8 cellular contexts compared by ENCODE assay signal in genomic region chr3:40718681-40719080, GRCh38.
DNase-seq lines count a peak whose midpoint lies in the region; ATAC-seq and TF ChIP-seq lines count a peak whose summit lies in the region.

No MANE protein-coding gene starts in this region.

- H3K9me3 Mint-ChIP-seq in activated B cell treated with CpG ODN at 0.5 μM for 24 hours, result no peaks in the 10 kb centered on the region
- no peaks in the 10 kb centered on the region for H3K9me3 Mint-ChIP-seq in activated T-cell treated with anti-CD3 and anti-CD28 coated beads, Interleukin-2, amount 50 U/mL, for 24 hours
- peaks cover 0 to 4% (median 0%) of the 10 kb centered on the region in 5 donors for H3K9me3 Mint-ChIP-seq in CD8-positive, alpha-beta memory T cell

- no peaks in the 10 kb centered on the region for H3K36me3 Mint-ChIP-seq in activated B cell treated with CpG ODN at 0.5 μM for 24 hours (ENCODE audit: low read depth)
- no peaks in the 10 kb centered on the region for H3K36me3 Mint-ChIP-seq in activated T-cell treated with anti-CD3 and anti-CD28 coated beads, Interleukin-2, amount 50 U/mL, for 24 hours (ENCODE audit: low read depth)
- no peaks in the 10 kb centered on the region for H3K36me3 Mint-ChIP-seq in CD8-positive, alpha-beta memory T cell

- H3K4me3 ChIP-seq in CD8-positive, alpha-beta memory T cell (ENCODE audit: low read length), result no peak overlapping the region
- no peak overlapping the region for H3K4me3 ChIP-seq in aorta (ENCODE audit: low read length in 2 of 2)

- ATAC-seq in GM18505 (IDR thresholded peaks at IDR 0.05; ENCODE audit: unreplicated experiment) (peak; percentile 86), GM21447 (IDR thresholded peaks at IDR 0.05; ENCODE audit: unreplicated experiment) (peak; percentile 94), HG03196 (IDR thresholded peaks at IDR 0.05; ENCODE audit: unreplicated experiment) (peak; percentile 85), activated B cell treated with CpG ODN at 0.5 μM for 24 hours (ENCODE audit: low read depth) (peak; percentile 78), aorta (ENCODE audit: low FRiP score) (no peak)

- no peak for TF ChIP-seq CTCF in activated B cell treated with CpG ODN at 0.5 μM for 24 hours (IDR thresholded peaks at IDR 0.05)

- WGBS in aorta, 2 donors, result 90 to 96% methylated on average over 1 of the region's 1 CpG

- H3K4me3 Mint-ChIP-seq in activated B cell treated with CpG ODN at 0.5 μM for 24 hours, result no peak overlapping the region
- no peak overlapping the region for H3K4me3 Mint-ChIP-seq in activated T-cell treated with anti-CD3 and anti-CD28 coated beads, Interleukin-2, amount 50 U/mL, for 24 hours
- no peak overlapping the region for H3K4me3 Mint-ChIP-seq in CD8-positive, alpha-beta memory T cell

- no peaks in the 10 kb centered on the region for H3K4me1 ChIP-seq in CD8-positive, alpha-beta memory T cell (ENCODE audit: insufficient read depth, low read length)
- peaks cover 0 to 4% of the 10 kb centered on the region in 2 donors for H3K4me1 ChIP-seq in aorta (ENCODE audit: control insufficient read depth in 1 of 2, insufficient read depth in 2 of 2, low read length in 2 of 2)

- H3K27ac Mint-ChIP-seq in activated B cell treated with CpG ODN at 0.5 μM for 24 hours, result peak overlapping the region; percentile 80
- H3K27ac Mint-ChIP-seq in activated T-cell treated with anti-CD3 and anti-CD28 coated beads, Interleukin-2, amount 50 U/mL, for 24 hours, result no peak overlapping the region
- H3K27ac Mint-ChIP-seq in CD8-positive, alpha-beta memory T cell, result no peak overlapping the region

- H3K36me3 ChIP-seq in CD8-positive, alpha-beta memory T cell (ENCODE audit: insufficient read depth, low read length), result no peaks in the 10 kb centered on the region
- H3K36me3 ChIP-seq in aorta (ENCODE audit: control insufficient read depth in 1 of 2, insufficient read depth in 2 of 2, low read length in 1 of 2), result no peaks in the 10 kb centered on the region

- no peaks in the 10 kb centered on the region for H3K27me3 Mint-ChIP-seq in activated B cell treated with CpG ODN at 0.5 μM for 24 hours
- peaks cover 19% of the 10 kb centered on the region for H3K27me3 Mint-ChIP-seq in activated T-cell treated with anti-CD3 and anti-CD28 coated beads, Interleukin-2, amount 50 U/mL, for 24 hours
- H3K27me3 Mint-ChIP-seq in CD8-positive, alpha-beta memory T cell, result peaks cover 10 to 14% of the 10 kb centered on the region in 2 donors

- TF ChIP-seq POLR2A in GM18505 (IDR thresholded peaks at IDR 0.05; ENCODE audit: borderline replicate concordance, extremely low read depth, insufficient read depth, insufficient read length), result no peak

- intact Hi-C loops in activated B cell treated with CpG ODN at 0.5 μM for 24 hours (cut with micrococcal nuclease), result loop anchor here (1.0 to 5.0 kb wide), 3 partner anchors 96 to 484 kb away; no protein-coding TSS in a partner anchor
- intact Hi-C loops in aorta (cut with DNase I), result no loop called here

- H3K4me1 Mint-ChIP-seq in activated B cell treated with CpG ODN at 0.5 μM for 24 hours, result peaks cover 45% of the 10 kb centered on the region
- H3K4me1 Mint-ChIP-seq in activated T-cell treated with anti-CD3 and anti-CD28 coated beads, Interleukin-2, amount 50 U/mL, for 24 hours (ENCODE audit: low read depth), result no peaks in the 10 kb centered on the region
- H3K4me1 Mint-ChIP-seq in CD8-positive, alpha-beta memory T cell, result no peaks in the 10 kb centered on the region

- DNase-seq in activated B cell treated with CpG ODN at 0.5 μM for 24 hours (no peak), nucleus accumbens (lab: John Stamatoyannopoulos, UW) (no peak), aorta (no peak)
- no peak for DNase-seq in activated T-cell treated with anti-CD3 and anti-CD28 coated beads, Interleukin-2, amount 50 U/mL, for 24 hours
- no peak for DNase-seq in CD8-positive, alpha-beta memory T cell

- POLR2A ChIA-PET in activated B cell treated with CpG ODN at 0.5 μM for 24 hours (lab: Charles Lee), result interaction anchor here (0.5 to 3.3 kb wide), 3 partner anchors 36 to 1772 kb away, joined by 3 to 11 read pairs (median 3); partner anchors contain the start of gene CTNNB1
- POLR2A ChIA-PET in CD8-positive, alpha-beta memory T cell (lab: Charles Lee), result no interaction called here

- no peak overlapping the region for H3K27ac ChIP-seq in CD8-positive, alpha-beta memory T cell (ENCODE audit: low read depth, low read length)
- no peak overlapping the region for H3K27ac ChIP-seq in aorta (ENCODE audit: low read depth in 1 of 2, low read length in 2 of 2)

- no peaks in the 10 kb centered on the region for H3K9me3 ChIP-seq in CD8-positive, alpha-beta memory T cell (ENCODE audit: low read length)
- no peaks in the 10 kb centered on the region for H3K9me3 ChIP-seq in aorta (ENCODE audit: control insufficient read depth, low read length)

- H3K27me3 ChIP-seq in CD8-positive, alpha-beta memory T cell (ENCODE audit: insufficient read depth, low read length, poor library complexity, severe bottlenecking), result no peaks in the 10 kb centered on the region
- no peaks in the 10 kb centered on the region for H3K27me3 ChIP-seq in aorta (ENCODE audit: control insufficient read depth in 1 of 2, insufficient read depth in 2 of 2, low read length in 1 of 2)

- CTCF ChIA-PET in activated B cell treated with CpG ODN at 0.5 μM for 24 hours (lab: Charles Lee), result interaction anchor here (0.8 to 1.6 kb wide), 2 partner anchors 134 to 252 kb away, joined by 3 read pairs; no protein-coding TSS in a partner anchor
- CTCF ChIA-PET in CD8-positive, alpha-beta memory T cell (lab: Charles Lee), result no interaction called here
